Comparison of ENCODE assay signal across 8 cellular contexts in genomic region chr10:3192856-3193635, GRCh38. TPM values are rescaled to one million over a fixed set of nuclear protein-coding genes. Genes with fewer than 3 reads are reported as not detected.
DNase-seq lines count a peak whose midpoint lies in the region; ATAC-seq and TF ChIP-seq lines count a peak whose summit lies in the region.

No MANE protein-coding gene starts in this region.

- TF ChIP-seq CTCF in 22Rv1 (IDR thresholded peaks at IDR 0.05) = peak; percentile 91
- peak; percentile 81 for TF ChIP-seq CTCF in GM12872 (IDR thresholded peaks at IDR 0.05; ENCODE audit: insufficient read depth, low read depth, low read length)

- H3K27me3 Mint-ChIP-seq in activated CD4-positive, alpha-beta T cell treated with anti-CD3 and anti-CD28 coated beads, Interleukin-2, amount 10 ng/mL, durations not matched to agents 7 days and 5 days = peaks cover 62% of the 10 kb centered on the region

- no peak overlapping the region for H3K4me3 Mint-ChIP-seq in activated CD4-positive, alpha-beta T cell treated with anti-CD3 and anti-CD28 coated beads, Interleukin-2, amount 10 ng/mL, durations not matched to agents 7 days and 5 days

- peaks cover 2 to 19% (median 18%) of the 10 kb centered on the region in 5 donors for H3K4me1 ChIP-seq in subcutaneous abdominal adipose tissue (ENCODE audit: control insufficient read depth in 5 of 5, insufficient read depth in 5 of 5, low read length in 5 of 5)

- H3K9ac ChIP-seq in subcutaneous abdominal adipose tissue (ENCODE audit: low read length in 5 of 5) = peak overlapping the region in 3 of 5 donors; percentile 24 to 59 (median 41)

- H3K9me3 ChIP-seq in subcutaneous abdominal adipose tissue (ENCODE audit: control insufficient read depth in 5 of 5, low read length in 5 of 5) = no peaks in the 10 kb centered on the region

- no peaks in the 10 kb centered on the region for H3K9me3 Mint-ChIP-seq in activated CD4-positive, alpha-beta T cell treated with anti-CD3 and anti-CD28 coated beads, Interleukin-2, amount 10 ng/mL, durations not matched to agents 7 days and 5 days

- CTCF ChIA-PET in activated CD4-positive, alpha-beta T cell treated with anti-CD3 and anti-CD28 coated beads, Interleukin-2, amount 10 ng/mL, durations not matched to agents 7 days and 5 days (lab: Charles Lee) = interaction anchor here (0.7 to 1.5 kb wide), 5 partner anchors 10 to 20 kb away, joined by 3 to 4 read pairs (median 4); no protein-coding TSS in a partner anchor

- H3K36me3 Mint-ChIP-seq in activated CD4-positive, alpha-beta T cell treated with anti-CD3 and anti-CD28 coated beads, Interleukin-2, amount 10 ng/mL, durations not matched to agents 7 days and 5 days (ENCODE audit: low read depth) = no peaks in the 10 kb centered on the region

- POLR2A ChIA-PET in activated CD4-positive, alpha-beta T cell treated with anti-CD3 and anti-CD28 coated beads, Interleukin-2, amount 10 ng/mL, durations not matched to agents 7 days and 5 days (lab: Charles Lee) = no interaction called here

- DNase-seq in NCI-H2081 treated with DMSO at 0.1 percent for 48 hours (lab: John Stamatoyannopoulos, UW) (peak; percentile 36), epidermal melanocyte (ENCODE audit: insufficient read length, low spot score) (peak; percentile 78), myocyte (ENCODE audit: low read depth) (peak; percentile 73)
- DNase-seq in activated CD4-positive, alpha-beta T cell treated with anti-CD3 and anti-CD28 coated beads, Interleukin-2, amount 10 ng/mL, durations not matched to agents 7 days and 5 days = peak; percentile 53

- H3K36me3 ChIP-seq in subcutaneous abdominal adipose tissue (ENCODE audit: control insufficient read depth in 5 of 5, insufficient read depth in 5 of 5, low read length in 5 of 5) = no peaks in the 10 kb centered on the region

- H3K27ac Mint-ChIP-seq in activated CD4-positive, alpha-beta T cell treated with anti-CD3 and anti-CD28 coated beads, Interleukin-2, amount 10 ng/mL, durations not matched to agents 7 days and 5 days = no peak overlapping the region

- H3K4me1 Mint-ChIP-seq in activated CD4-positive, alpha-beta T cell treated with anti-CD3 and anti-CD28 coated beads, Interleukin-2, amount 10 ng/mL, durations not matched to agents 7 days and 5 days = peaks cover 7% of the 10 kb centered on the region

- H3K27me3 ChIP-seq in subcutaneous abdominal adipose tissue (ENCODE audit: control insufficient read depth in 5 of 5, insufficient read depth in 4 of 5, low read length in 5 of 5) = no peaks in the 10 kb centered on the region

- ATAC-seq in GM21619 (IDR thresholded peaks at IDR 0.05; ENCODE audit: unreplicated experiment) = no peak

- peak overlapping the region; percentile 50 to 71 (median 53) for H3K4me3 ChIP-seq in subcutaneous abdominal adipose tissue (ENCODE audit: low read depth in 1 of 5, low read length in 5 of 5)

- no peak overlapping the region for H3K27ac ChIP-seq in 22Rv1
- H3K27ac ChIP-seq in subcutaneous abdominal adipose tissue (ENCODE audit: low read depth, low read length) = peak overlapping the region; percentile 50

RNA-seq across cellular contexts. Expression of gene PITRM1, which starts 20.5 kb away (rescaled TPM):
- 10 to 100 TPM; 57.4 to 58.0 TPM for total RNA-seq in activated CD4-positive, alpha-beta T cell treated with anti-CD3 and anti-CD28 coated beads, Interleukin-2, amount 10 ng/mL, durations not matched to agents 7 days and 5 days
- 96.1 and 115 TPM in 2 replicates for total RNA-seq in myocyte
- 70.9 TPM for polyA plus RNA-seq in myocyte (2012)
